1 cellular context compared by ENCODE assay signal in the genomic region with DNA sequence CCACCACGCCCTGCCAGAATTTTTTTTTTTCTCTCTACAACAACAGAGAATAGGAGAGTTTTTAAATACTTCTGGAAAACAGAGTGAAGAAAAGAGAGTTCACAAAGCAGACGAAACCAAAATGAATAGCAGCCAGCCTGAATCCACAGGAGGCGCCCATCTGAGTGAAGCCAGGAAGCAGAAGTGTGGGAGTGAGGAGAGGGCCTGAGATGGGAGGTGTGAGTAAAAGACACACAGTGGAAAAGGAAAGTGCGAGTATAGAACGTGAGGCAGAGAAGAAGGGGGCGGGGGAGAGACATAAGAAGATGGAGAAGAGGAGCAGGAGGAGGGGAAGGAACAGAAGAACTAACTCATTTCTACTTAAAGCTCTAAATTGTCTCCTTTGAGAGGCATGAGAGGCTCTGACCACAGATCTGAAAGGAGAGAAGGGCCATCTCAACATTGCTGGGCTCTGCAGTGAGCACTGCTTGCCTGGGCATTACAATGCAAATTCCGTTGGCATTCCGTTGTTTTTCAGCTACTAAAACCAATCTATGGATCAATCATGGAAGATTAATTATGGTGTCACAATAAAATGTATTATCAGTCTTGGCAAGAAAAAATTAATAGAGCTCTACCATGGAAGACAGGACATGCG.
TF ChIP-seq lines count a peak whose summit lies in the region.

No MANE protein-coding gene starts in this region.

TF ChIP-seq in K562, 482 proteins besides CTCF, POLR2A, EP300 and RAD21 (continued from another document):
- TF ChIP-seq, protein P1, sequence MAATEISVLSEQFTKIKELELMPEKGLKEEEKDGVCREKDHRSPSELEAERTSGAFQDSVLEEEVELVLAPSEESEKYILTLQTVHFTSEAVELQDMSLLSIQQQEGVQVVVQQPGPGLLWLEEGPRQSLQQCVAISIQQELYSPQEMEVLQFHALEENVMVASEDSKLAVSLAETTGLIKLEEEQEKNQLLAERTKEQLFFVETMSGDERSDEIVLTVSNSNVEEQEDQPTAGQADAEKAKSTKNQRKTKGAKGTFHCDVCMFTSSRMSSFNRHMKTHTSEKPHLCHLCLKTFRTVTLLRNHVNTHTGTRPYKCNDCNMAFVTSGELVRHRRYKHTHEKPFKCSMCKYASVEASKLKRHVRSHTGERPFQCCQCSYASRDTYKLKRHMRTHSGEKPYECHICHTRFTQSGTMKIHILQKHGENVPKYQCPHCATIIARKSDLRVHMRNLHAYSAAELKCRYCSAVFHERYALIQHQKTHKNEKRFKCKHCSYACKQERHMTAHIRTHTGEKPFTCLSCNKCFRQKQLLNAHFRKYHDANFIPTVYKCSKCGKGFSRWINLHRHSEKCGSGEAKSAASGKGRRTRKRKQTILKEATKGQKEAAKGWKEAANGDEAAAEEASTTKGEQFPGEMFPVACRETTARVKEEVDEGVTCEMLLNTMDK (IDR thresholded peaks at IDR 0.05; ENCODE audit: borderline replicate concordance, insufficient read depth, low read depth, low read length, poor library complexity, severe bottlenecking): peak; percentile 79
